In the genomic region with DNA sequence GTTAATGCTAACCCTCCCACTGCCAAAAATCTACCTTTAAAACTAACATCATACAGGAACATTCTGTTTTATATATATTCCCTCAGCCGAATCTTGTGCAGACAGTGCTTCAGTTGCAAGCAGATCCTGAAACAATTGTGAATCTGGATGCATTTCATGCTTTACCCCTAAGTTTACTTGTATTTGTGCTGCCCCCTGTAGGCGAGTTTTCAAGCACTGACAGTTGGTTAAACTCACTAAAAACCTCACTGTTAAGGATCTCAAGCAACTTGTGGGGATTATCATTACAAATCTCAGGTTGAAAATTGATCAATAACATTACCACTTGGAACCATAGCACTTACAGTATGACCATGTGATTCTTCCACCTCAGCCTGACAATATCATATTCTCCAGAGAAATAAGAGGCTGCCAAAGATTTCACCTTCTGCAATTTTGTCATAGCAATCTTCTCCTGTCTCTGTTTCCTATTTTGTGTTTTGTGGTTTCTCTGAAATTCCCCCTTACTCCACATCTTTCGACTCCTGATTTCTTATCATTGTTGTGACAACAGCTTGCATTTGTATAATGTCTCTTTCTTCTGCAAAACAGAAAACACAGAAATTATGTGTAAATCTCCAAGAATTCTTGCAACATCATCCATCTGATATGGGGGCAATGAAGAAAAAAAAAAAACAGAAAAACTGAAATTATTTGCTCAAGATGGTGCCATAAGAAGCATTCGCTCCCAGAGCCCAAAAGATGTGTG, we compare ENCODE assay signal across 1 cellular context.
TF ChIP-seq lines count a peak whose summit lies in the region.

No MANE protein-coding gene starts in this region.

TF ChIP-seq in endothelial cell of umbilical vein, 7 proteins besides CTCF, POLR2A, EP300 and RAD21 (continued from another document):
- no peak for TF ChIP-seq FOS (IDR thresholded peaks at IDR 0.05; ENCODE audit: borderline replicate concordance, insufficient read depth, low read length)
- TF ChIP-seq EZH2 (IDR thresholded peaks at IDR 0.05; ENCODE audit: borderline replicate concordance, low read depth, low read length, severe bottlenecking), result no peak
